Comparison of ENCODE assay signal across 14 cellular contexts in the genomic region with DNA sequence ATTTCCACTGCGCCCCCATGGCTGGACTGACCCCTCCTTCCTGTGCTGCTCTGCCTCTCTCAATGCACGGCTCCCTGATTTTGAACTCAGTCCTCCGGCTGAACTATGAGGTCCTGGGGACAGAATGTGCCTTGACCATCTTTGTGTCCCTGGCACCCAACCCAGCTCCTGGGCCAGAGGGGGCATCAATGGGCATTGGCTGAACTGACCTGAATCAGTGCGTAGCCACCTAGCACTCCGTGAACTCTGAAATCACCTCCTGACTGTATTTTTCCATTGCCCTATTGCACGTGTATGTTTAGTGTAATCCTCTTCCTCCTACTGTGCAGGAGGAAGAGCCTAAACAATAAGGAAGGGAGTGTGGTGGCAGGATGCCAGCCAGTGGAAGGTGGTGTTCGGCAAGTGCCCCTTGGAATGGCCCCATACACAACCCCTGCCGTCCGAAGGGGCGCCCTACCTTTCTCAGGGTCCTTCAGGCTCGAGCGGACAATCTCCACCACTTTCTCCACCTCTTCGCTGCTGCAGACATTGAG. TPM values are rescaled to one million over a fixed set of nuclear protein-coding genes. Genes with fewer than 3 reads are reported as not detected.
DNase-seq lines count a peak whose midpoint lies in the region; ATAC-seq and TF ChIP-seq lines count a peak whose summit lies in the region.
"Had no signal": no experiment of that assay in that cellular context is flagged by ENCODE, and none has a peak within 500 bp of the region (broad histone marks: within the 10 kb centered on the region; RNA-seq: fewer than 3 reads in every experiment).

No MANE protein-coding gene starts in this region.

- peaks cover 40% of the 10 kb centered on the region for H3K36me3 Mint-ChIP-seq in stimulated activated naive CD8-positive, alpha-beta T cell treated with anti-CD3 and anti-CD28 coated beads, Interleukin-15, Interleukin-2, amounts not matched to agents 100 ng/mL and 50 ng/mL, for 24 hours (ENCODE audit: low read depth)

- H3K36me3 ChIP-seq in colonic mucosa: no peaks in the 10 kb centered on the region
- peaks cover 12 to 26% of the 10 kb centered on the region in 2 donors for H3K36me3 ChIP-seq in mucosa of rectum (ENCODE audit: control insufficient read depth in 2 of 2, insufficient read depth in 2 of 2, low read length in 2 of 2)
- H3K36me3 ChIP-seq: adrenal gland had no signal

- no peaks in the 10 kb centered on the region for H3K9me3 ChIP-seq in colonic mucosa
- H3K9me3 ChIP-seq in mucosa of rectum (ENCODE audit: control insufficient read depth in 2 of 2, low read length in 2 of 2): no peaks in the 10 kb centered on the region
- H3K9me3 ChIP-seq: adrenal gland, left lung had no signal

- no peak overlapping the region for H3K4me3 Mint-ChIP-seq in stimulated activated naive CD8-positive, alpha-beta T cell treated with anti-CD3 and anti-CD28 coated beads, Interleukin-15, Interleukin-2, amounts not matched to agents 100 ng/mL and 50 ng/mL, for 24 hours
- no peak overlapping the region for H3K4me3 Mint-ChIP-seq in stimulated activated naive CD8-positive, alpha-beta T cell treated with anti-CD3 and anti-CD28 coated beads, Interleukin-15, amount 100 ng/mL, for 72 hours

- H3K27me3 Mint-ChIP-seq in stimulated activated naive CD8-positive, alpha-beta T cell treated with anti-CD3 and anti-CD28 coated beads, Interleukin-15, Interleukin-2, amounts not matched to agents 100 ng/mL and 50 ng/mL, for 24 hours: no peaks in the 10 kb centered on the region
- H3K27me3 Mint-ChIP-seq in stimulated activated naive CD8-positive, alpha-beta T cell treated with anti-CD3 and anti-CD28 coated beads, Interleukin-15, amount 100 ng/mL, for 72 hours: no peaks in the 10 kb centered on the region

- no peaks in the 10 kb centered on the region for H3K27me3 ChIP-seq in colonic mucosa
- no peaks in the 10 kb centered on the region for H3K27me3 ChIP-seq in mucosa of rectum (ENCODE audit: control insufficient read depth in 2 of 2, insufficient read depth in 2 of 2, low read length in 2 of 2)
- H3K27me3 ChIP-seq: adrenal gland, left lung had no signal

- H3K4me3 ChIP-seq in colonic mucosa: no peak overlapping the region
- peak overlapping the region in 1 of 2 donors; percentile 11 for H3K4me3 ChIP-seq in mucosa of rectum (ENCODE audit: low read length in 2 of 2)
- H3K4me3 ChIP-seq: adrenal gland, coronary artery, left lung had no signal

- DNase-seq in stimulated activated naive CD8-positive, alpha-beta T cell treated with anti-CD3 and anti-CD28 coated beads, Interleukin-15, amount 100 ng/mL, for 72 hours: no peak
- peak; percentile 91 for DNase-seq in colonic mucosa
- no peak for DNase-seq in HPDE6-E6E7 (ENCODE audit: extremely low spot score)
- DNase-seq in KBM-7: no peak
- no peak for DNase-seq in NCI-H2171 (lab: John Stamatoyannopoulos, UW)
- no peak for DNase-seq in NCI-H1048 (lab: John Stamatoyannopoulos, UW)
- DNase-seq: Kasumi-1, NCI-H187, NCI-H748 treated with DMSO at 0.1 percent for 48 hours had no signal

- no peak for ATAC-seq in stimulated activated naive CD8-positive, alpha-beta T cell treated with anti-CD3 and anti-CD28 coated beads, Interleukin-15, amount 100 ng/mL, for 72 hours
- ATAC-seq: left lung had no signal

- in situ Hi-C loops in KBM-7 (cut with MboI; ENCODE audit: low pct_unique_long_range_greater_than_20kb, low sequenced_read_pairs): loop anchor here (25.0 kb wide), 1 partner anchor 535 kb away; no protein-coding TSS in a partner anchor

- H3K4me1 ChIP-seq in colonic mucosa (peaks cover 16% of the 10 kb centered on the region), mucosa of rectum (ENCODE audit: control insufficient read depth in 2 of 2, insufficient read depth in 2 of 2, low read length in 2 of 2) (peaks cover 32 to 34% of the 10 kb centered on the region in 2 donors)
- H3K4me1 ChIP-seq: adrenal gland had no signal

- intact Hi-C loops in colonic mucosa (cut with DNase I): no loop called here

- H3K27ac ChIP-seq in colonic mucosa (peak overlapping the region; percentile 93), mucosa of rectum (ENCODE audit: low read depth in 2 of 2, low read length in 2 of 2) (peak overlapping the region; percentile 94 to 97)
- H3K27ac ChIP-seq: coronary artery had no signal

- no peak for TF ChIP-seq CTCF in colonic mucosa (IDR thresholded peaks at IDR 0.05)

- H3K4me1 Mint-ChIP-seq in stimulated activated naive CD8-positive, alpha-beta T cell treated with anti-CD3 and anti-CD28 coated beads, Interleukin-15, Interleukin-2, amounts not matched to agents 100 ng/mL and 50 ng/mL, for 24 hours (ENCODE audit: low read depth): peaks cover 4% of the 10 kb centered on the region
- H3K4me1 Mint-ChIP-seq in stimulated activated naive CD8-positive, alpha-beta T cell treated with anti-CD3 and anti-CD28 coated beads, Interleukin-15, amount 100 ng/mL, for 72 hours: peaks cover 22% of the 10 kb centered on the region

- peak overlapping the region; percentile 13 for H3K27ac Mint-ChIP-seq in stimulated activated naive CD8-positive, alpha-beta T cell treated with anti-CD3 and anti-CD28 coated beads, Interleukin-15, Interleukin-2, amounts not matched to agents 100 ng/mL and 50 ng/mL, for 24 hours
- peak overlapping the region in 1 of 2 donors; percentile 55 for H3K27ac Mint-ChIP-seq in stimulated activated naive CD8-positive, alpha-beta T cell treated with anti-CD3 and anti-CD28 coated beads, Interleukin-15, amount 100 ng/mL, for 72 hours

- H3K9ac ChIP-seq in colonic mucosa (ENCODE audit: low read depth in 2 of 2, low read length in 2 of 2): peak overlapping the region; percentile 50 to 86
- peak overlapping the region; percentile 66 to 80 for H3K9ac ChIP-seq in mucosa of rectum (ENCODE audit: low read depth in 1 of 2, low read length in 2 of 2)

- no peaks in the 10 kb centered on the region for H3K9me3 Mint-ChIP-seq in stimulated activated naive CD8-positive, alpha-beta T cell treated with anti-CD3 and anti-CD28 coated beads, Interleukin-15, Interleukin-2, amounts not matched to agents 100 ng/mL and 50 ng/mL, for 24 hours
- H3K9me3 Mint-ChIP-seq in stimulated activated naive CD8-positive, alpha-beta T cell treated with anti-CD3 and anti-CD28 coated beads, Interleukin-15, amount 100 ng/mL, for 72 hours: peaks cover 6 to 7% of the 10 kb centered on the region in 2 donors

RNA-seq across cellular contexts. Expression of gene BDH1, which starts 33.5 kb away (rescaled TPM):
- 100 to 1,000 TPM; 154 to 180 TPM for total RNA-seq in colonic mucosa
